In genomic region chr1:209335090-209335692, GRCh38 we compare ENCODE assay signal across 8 cellular contexts.
DNase-seq lines count a peak whose midpoint lies in the region; ATAC-seq and TF ChIP-seq lines count a peak whose summit lies in the region.

No MANE protein-coding gene starts in this region.

- peaks cover 3% of the 10 kb centered on the region for H3K9me3 Mint-ChIP-seq in activated naive CD8-positive, alpha-beta T cell treated with anti-CD3 and anti-CD28 coated beads, Interleukin-2, amount 50 U/mL, for 24 hours
- H3K9me3 Mint-ChIP-seq in activated naive CD8-positive, alpha-beta T cell treated with anti-CD3 and anti-CD28 coated beads for 36 hours, result no peaks in the 10 kb centered on the region

- H3K79me2 ChIP-seq in SU-DHL-6 (ENCODE audit: insufficient read depth, low read length), result no peaks in the 10 kb centered on the region

- no peak for ATAC-seq in activated naive CD8-positive, alpha-beta T cell treated with anti-CD3 and anti-CD28 coated beads, Interleukin-2, amount 50 U/mL, for 24 hours
- peak; percentile 89 for ATAC-seq in HG03521 (IDR thresholded peaks at IDR 0.05; ENCODE audit: unreplicated experiment)

- H3K4me3 ChIP-seq in SU-DHL-6 (ENCODE audit: insufficient read depth, low read length, poor library complexity, severe bottlenecking), result no peak overlapping the region

- no peaks in the 10 kb centered on the region for H4K20me1 ChIP-seq in SU-DHL-6 (ENCODE audit: low read depth, low read length)

- DNase-seq in activated naive CD8-positive, alpha-beta T cell treated with anti-CD3 and anti-CD28 coated beads, Interleukin-2, amount 50 U/mL, for 24 hours, result peak; percentile 10
- no peak for DNase-seq in activated naive CD8-positive, alpha-beta T cell treated with anti-CD3 and anti-CD28 coated beads for 36 hours
- peak; percentile 45 for DNase-seq in GM20000 (ENCODE audit: low spot score)
- peak; percentile 38 for DNase-seq in iPS DF 19.7 (ENCODE audit: low read depth, low spot score)
- no peak for DNase-seq in GF-D8 (lab: John Stamatoyannopoulos, UW)
- no peak for DNase-seq in effector CD8-positive, alpha-beta T cell (lab: John Stamatoyannopoulos, UW)

- H3K9me3 ChIP-seq in SU-DHL-6 (ENCODE audit: insufficient read depth, low read length), result no peaks in the 10 kb centered on the region

- H3K27me3 ChIP-seq in SU-DHL-6 (ENCODE audit: low read length), result no peaks in the 10 kb centered on the region

- no peaks in the 10 kb centered on the region for H3K4me1 Mint-ChIP-seq in activated naive CD8-positive, alpha-beta T cell treated with anti-CD3 and anti-CD28 coated beads, Interleukin-2, amount 50 U/mL, for 24 hours
- no peaks in the 10 kb centered on the region for H3K4me1 Mint-ChIP-seq in activated naive CD8-positive, alpha-beta T cell treated with anti-CD3 and anti-CD28 coated beads for 36 hours

- H3K4me2 ChIP-seq in SU-DHL-6 (ENCODE audit: low read depth, low read length, poor library complexity, severe bottlenecking), result no peak overlapping the region

- no peaks in the 10 kb centered on the region for H3K36me3 Mint-ChIP-seq in activated naive CD8-positive, alpha-beta T cell treated with anti-CD3 and anti-CD28 coated beads, Interleukin-2, amount 50 U/mL, for 24 hours (ENCODE audit: low read depth)
- no peaks in the 10 kb centered on the region for H3K36me3 Mint-ChIP-seq in activated naive CD8-positive, alpha-beta T cell treated with anti-CD3 and anti-CD28 coated beads for 36 hours

- no peak overlapping the region for H2AFZ ChIP-seq in SU-DHL-6 (ENCODE audit: low read depth, low read length, severe bottlenecking)

- peaks cover 10% of the 10 kb centered on the region for H3K27me3 Mint-ChIP-seq in activated naive CD8-positive, alpha-beta T cell treated with anti-CD3 and anti-CD28 coated beads, Interleukin-2, amount 50 U/mL, for 24 hours
- peaks cover 10% of the 10 kb centered on the region for H3K27me3 Mint-ChIP-seq in activated naive CD8-positive, alpha-beta T cell treated with anti-CD3 and anti-CD28 coated beads for 36 hours

- H3K4me3 Mint-ChIP-seq in activated naive CD8-positive, alpha-beta T cell treated with anti-CD3 and anti-CD28 coated beads, Interleukin-2, amount 50 U/mL, for 24 hours, result no peak overlapping the region
- H3K4me3 Mint-ChIP-seq in activated naive CD8-positive, alpha-beta T cell treated with anti-CD3 and anti-CD28 coated beads for 36 hours, result no peak overlapping the region

- H3K9me2 ChIP-seq in SU-DHL-6 (replicated peaks; ENCODE audit: insufficient read depth, low read length), result no peaks in the 10 kb centered on the region

- no peaks in the 10 kb centered on the region for H3K36me3 ChIP-seq in SU-DHL-6 (ENCODE audit: low read length)

- H3K27ac ChIP-seq in SU-DHL-6 (ENCODE audit: low read depth, low read length), result no peak overlapping the region

- no peaks in the 10 kb centered on the region for H3F3A ChIP-seq in SU-DHL-6 (ENCODE audit: insufficient read depth)

- TF ChIP-seq CTCF in GM20000 (IDR thresholded peaks at IDR 0.05; ENCODE audit: extremely low read depth, missing control alignments) (peak; percentile 71), SU-DHL-6 (IDR thresholded peaks at IDR 0.05; ENCODE audit: insufficient read depth, low read length, poor library complexity, severe bottlenecking) (peak; percentile 46)

- H3K27ac Mint-ChIP-seq in activated naive CD8-positive, alpha-beta T cell treated with anti-CD3 and anti-CD28 coated beads, Interleukin-2, amount 50 U/mL, for 24 hours, result no peak overlapping the region
- no peak overlapping the region for H3K27ac Mint-ChIP-seq in activated naive CD8-positive, alpha-beta T cell treated with anti-CD3 and anti-CD28 coated beads for 36 hours

- no peak overlapping the region for H3K9ac ChIP-seq in SU-DHL-6 (ENCODE audit: low read length)

Comparison
In these comparisons a context has a peak if more than half of its experiments do, and no peak if none do; other contexts are left out.
1. DNase-seq: peak in activated naive CD8-positive, alpha-beta T cell treated with anti-CD3 and anti-CD28 coated beads, Interleukin-2, amount 50 U/mL, for 24 hours (single experiment), GM20000 (single experiment) and iPS DF 19.7 (single experiment); none in activated naive CD8-positive, alpha-beta T cell treated with anti-CD3 and anti-CD28 coated beads for 36 hours (single experiment), GF-D8 (single experiment) and effector CD8-positive, alpha-beta T cell (single experiment).